16 cellular contexts compared by ENCODE assay signal in genomic region chr19:30168760-30169159, GRCh38.
DNase-seq lines count a peak whose midpoint lies in the region; ATAC-seq and TF ChIP-seq lines count a peak whose summit lies in the region.
"Had no signal": no experiment of that assay in that cellular context is flagged by ENCODE, and none has a peak within 500 bp of the region (broad histone marks: within the 10 kb centered on the region; RNA-seq: fewer than 3 reads in every experiment).

No MANE protein-coding gene starts in this region.

- no peaks in the 10 kb centered on the region for H3K79me1 ChIP-seq in H9 (ENCODE audit: insufficient read depth, low read depth, low read length, poor library complexity, severe bottlenecking)

- H3K27ac Mint-ChIP-seq in H9 (no peak overlapping the region), HFFc6 (no peak overlapping the region)
- H3K27ac Mint-ChIP-seq: CD4-positive, alpha-beta memory T cell had no signal

- H3K27me3 ChIP-seq in H9 (ENCODE audit: insufficient read depth, low read length), result no peaks in the 10 kb centered on the region
- H3K27me3 ChIP-seq: BLaER1 had no signal

- no peak overlapping the region for H3T11ph ChIP-seq in H9 (ENCODE audit: low read length)

- no peaks in the 10 kb centered on the region for H4K20me1 ChIP-seq in H9 (ENCODE audit: control insufficient read depth, insufficient read depth, insufficient read length)
- H4K20me1 ChIP-seq: BLaER1 had no signal

- no peak overlapping the region for H2AK5ac ChIP-seq in H9 (ENCODE audit: insufficient read length, low read length)

- H4K8ac ChIP-seq in H9 (replicated peaks; ENCODE audit: insufficient read length, low read depth, low read length), result no peak overlapping the region

- no peak overlapping the region for H3K27ac ChIP-seq in H9 (ENCODE audit: insufficient read length, low read depth, low read length)
- H3K27ac ChIP-seq: BLaER1 had no signal

- no peak overlapping the region for H3K23ac ChIP-seq in H9 (ENCODE audit: insufficient read length, low read depth, low read length)

- intact Hi-C loops in sciatic nerve (cut with DNase I), result no loop called here

- H3K4me1 Mint-ChIP-seq in H9 (no peaks in the 10 kb centered on the region), HFFc6 (ENCODE audit: low read depth) (no peaks in the 10 kb centered on the region)
- H3K4me1 Mint-ChIP-seq: CD14-positive monocyte; CD4-positive, alpha-beta memory T cell had no signal

- no peaks in the 10 kb centered on the region for H3K4me1 ChIP-seq in H9 (ENCODE audit: insufficient read depth, low read length)
- H3K4me1 ChIP-seq: BLaER1 had no signal

- H2BK120ac ChIP-seq in H9 (ENCODE audit: low read depth, low read length, poor library complexity, severe bottlenecking), result no peak overlapping the region

- H3K18ac ChIP-seq in H9 (ENCODE audit: insufficient read length, low read depth, low read length), result no peak overlapping the region

- no peak overlapping the region for H2BK20ac ChIP-seq in H9 (ENCODE audit: low read depth, low read length, poor library complexity, severe bottlenecking)

- H3K9me3 ChIP-seq in H9 (ENCODE audit: control insufficient read depth, low read depth, low read length), result no peaks in the 10 kb centered on the region
- H3K9me3 ChIP-seq: BLaER1 had no signal

- H2AFZ ChIP-seq in H9 (ENCODE audit: low read length), result no peak overlapping the region

- ATAC-seq in sciatic nerve, result no peak
- no peak for ATAC-seq in GM18867 (IDR thresholded peaks at IDR 0.05; ENCODE audit: unreplicated experiment)
- ATAC-seq: HCT116 had no signal

- no peaks in the 10 kb centered on the region for H3K36me3 Mint-ChIP-seq in H9 (ENCODE audit: insufficient read depth in 1 of 3, low read depth in 3 of 3)
- H3K36me3 Mint-ChIP-seq in HFFc6 (ENCODE audit: low read depth), result no peaks in the 10 kb centered on the region
- H3K36me3 Mint-ChIP-seq: CD14-positive monocyte; CD4-positive, alpha-beta memory T cell had no signal

- H3K56ac ChIP-seq in H9 (ENCODE audit: insufficient read length, low read depth, low read length), result no peak overlapping the region

- WGBS in H9 (ENCODE audit: extremely low coverage, insufficient read length, low lambda C conversion rate), result no CpG with 5 or more reads among the region's 5 CpGs

- H3K9me3 Mint-ChIP-seq in H9, result no peaks in the 10 kb centered on the region
- H3K9me3 Mint-ChIP-seq in HFFc6, result peaks cover 34% of the 10 kb centered on the region
- H3K9me3 Mint-ChIP-seq: CD4-positive, alpha-beta memory T cell had no signal

- no peaks in the 10 kb centered on the region for H3K79me2 ChIP-seq in H9 (ENCODE audit: insufficient read depth, low read length)

- no peak overlapping the region for H3K4me3 Mint-ChIP-seq in H9
- H3K4me3 Mint-ChIP-seq in HFFc6, result no peak overlapping the region
- H3K4me3 Mint-ChIP-seq: CD14-positive monocyte; CD4-positive, alpha-beta memory T cell had no signal

- H2BK5ac ChIP-seq in H9 (ENCODE audit: insufficient read length, low read length), result no peak overlapping the region

- DNase-seq in D341Med (ENCODE audit: low spot score) (peak; percentile 18), H9 (no peak), islet precursor cell (peak; percentile 43), sciatic nerve (ENCODE audit: low spot score) (peak; percentile 30), activated gamma-delta T cell treated with Interleukin-2 at 50 U/mL for 16 hours (no peak), SHP77 (lab: John Stamatoyannopoulos, UW) (no peak), HFFc6 (no peak)
- DNase-seq: 8988T; CD4-positive, alpha-beta memory T cell; DMS79 treated with DMSO at 0.1 percent for 48 hours; GF-D8; IMR-90 had no signal

- no peak overlapping the region for H3K4ac ChIP-seq in H9 (ENCODE audit: low read depth, low read length)

- no peak overlapping the region for H2BK12ac ChIP-seq in H9 (ENCODE audit: insufficient read length, low read depth, low read length)

- TF ChIP-seq CTCF in H9 (conservative IDR thresholded peaks at IDR 0.05), result no peak
- TF ChIP-seq CTCF in HFFc6 (IDR thresholded peaks at IDR 0.05), result no peak

- H4K91ac ChIP-seq in H9 (ENCODE audit: insufficient read length, low read depth, low read length), result no peak overlapping the region

- H2BK15ac ChIP-seq in H9 (ENCODE audit: low read depth, low read length), result no peak overlapping the region

- peak overlapping the region; percentile 30; the same call in 1 of the 2 replicates for H3K14ac ChIP-seq in H9 (ENCODE audit: insufficient read depth, low read length)

- no peaks in the 10 kb centered on the region for H3K23me2 ChIP-seq in H9 (ENCODE audit: insufficient read length, low read depth, low read length, poor library complexity, severe bottlenecking)

- no peak overlapping the region for H3K4me2 ChIP-seq in H9 (ENCODE audit: insufficient read depth, insufficient read length, low read length)
- H3K4me2 ChIP-seq: BLaER1 had no signal

- no peak overlapping the region for H3K9ac ChIP-seq in H9 (ENCODE audit: extremely low read depth, insufficient read length, low read length)
- H3K9ac ChIP-seq: BLaER1 had no signal

- no peaks in the 10 kb centered on the region; the same call in none of the 2 replicates for H3K27me3 Mint-ChIP-seq in H9 (ENCODE audit: low read depth)
- peaks cover 4% of the 10 kb centered on the region; the same call in 1 of the 2 replicates for H3K27me3 Mint-ChIP-seq in HFFc6 (ENCODE audit: insufficient read depth)

- H4K5ac ChIP-seq in H9 (ENCODE audit: insufficient read length, low read depth, low read length), result no peak overlapping the region

Comparison
In these comparisons a context has a peak if more than half of its experiments do, and no peak if none do; other contexts are left out.
1. DNase-seq: peak in D341Med (single experiment), islet precursor cell (single experiment) and sciatic nerve (single experiment); none in H9 (single experiment), activated gamma-delta T cell treated with Interleukin-2 at 50 U/mL for 16 hours (single experiment), SHP77 (0 of 2) and HFFc6 (single experiment).